ENCODE assay signal across 21 cellular contexts in the genomic region with DNA sequence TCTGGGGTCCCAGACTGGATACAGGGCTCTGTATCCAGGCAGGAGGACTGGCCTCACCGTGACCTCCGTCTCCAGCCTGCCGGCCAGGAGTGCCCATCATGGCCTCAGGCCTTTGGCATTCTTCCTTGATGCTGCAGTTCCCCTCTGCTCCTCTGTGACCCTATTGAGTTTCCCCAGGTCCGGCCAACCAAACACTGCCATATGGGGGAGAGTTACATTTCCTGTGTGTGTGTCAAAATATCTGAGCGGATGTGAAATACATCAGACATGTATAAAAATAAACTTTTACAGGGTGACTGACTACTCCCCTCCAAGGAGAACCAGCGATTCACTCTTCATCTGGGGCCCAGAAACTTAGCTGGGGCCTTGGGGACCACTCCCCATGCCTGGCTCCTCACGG. TPM values are rescaled to one million over a fixed set of nuclear protein-coding genes. Genes with fewer than 3 reads are reported as not detected.
DNase-seq lines count a peak whose midpoint lies in the region; ATAC-seq and TF ChIP-seq lines count a peak whose summit lies in the region.
"Had no signal": no experiment of that assay in that cellular context is flagged by ENCODE, and none has a peak within 500 bp of the region (broad histone marks: within the 10 kb centered on the region; RNA-seq: fewer than 3 reads in every experiment).

No MANE protein-coding gene starts in this region.

- peak overlapping the region; percentile 69 for H3K9ac ChIP-seq in BLaER1

- H4K20me1 ChIP-seq in BLaER1 (no peaks in the 10 kb centered on the region), PC-9 (ENCODE audit: insufficient read depth) (no peaks in the 10 kb centered on the region)

- no peak for TF ChIP-seq CTCF in PC-9 (conservative IDR thresholded peaks at IDR 0.05)
- no peak for TF ChIP-seq CTCF in CD8-positive, alpha-beta T cell (IDR thresholded peaks at IDR 0.05)

- POLR2A ChIA-PET in PC-9 (lab: Charles Lee; ENCODE audit: unreplicated experiment), result interaction anchor here (0.7 kb wide), 1 partner anchor 25 kb away, joined by 3 read pairs; no protein-coding TSS in a partner anchor
- POLR2A ChIA-PET in CD8-positive, alpha-beta T cell (lab: Charles Lee), result no interaction called here

- no peak overlapping the region for H3K4me3 Mint-ChIP-seq in CD8-positive, alpha-beta T cell
- H3K4me3 Mint-ChIP-seq: natural killer cell had no signal

- H3K4me2 ChIP-seq in BLaER1, result peak overlapping the region; percentile 92
- peak overlapping the region; percentile 68 for H3K4me2 ChIP-seq in PC-9

- H3K36me3 Mint-ChIP-seq in CD8-positive, alpha-beta T cell, result no peaks in the 10 kb centered on the region
- H3K36me3 Mint-ChIP-seq: natural killer cell had no signal

- intact Hi-C loops in PC-9 (cut with micrococcal nuclease; ENCODE audit: unreplicated experiment), result loop anchor here (1.0 to 10.0 kb wide), 2 partner anchors 11 to 327 kb away; no protein-coding TSS in a partner anchor
- intact Hi-C loops in CD8-positive, alpha-beta T cell (cut with DNase I, micrococcal nuclease), result no loop called here

- DNase-seq in PC-9 (peak; percentile 48 to 85), hepatic stellate cell (ENCODE audit: low spot score) (peak; percentile 76), H7 (no peak), NCI-H748 treated with DMSO at 0.1 percent for 48 hours (lab: John Stamatoyannopoulos, UW) (no peak), ureter (ENCODE audit: low spot score) (no peak)
- no peak for DNase-seq in CD8-positive, alpha-beta T cell
- DNase-seq: activated CD4-positive, alpha-beta T cell treated with anti-CD3 and anti-CD28 coated beads, Interleukin-2, amount 50 U/mL, for 1 hour; activated T-cell treated with anti-CD3 and anti-CD28 coated beads, Interleukin-2, amount 50 U/mL, for 1 hour; cerebellar nuclear complex; gastrocnemius medialis; natural killer cell; NCI-H187; NCI-H526; stimulated activated CD4-positive, alpha-beta T cell treated with anti-CD3 and anti-CD28 coated beads, Interleukin-2, amount 100 ng/mL, for 48 hours; stimulated activated CD8-positive, alpha-beta memory T cell treated with anti-CD3 and anti-CD28 coated beads, Interleukin-4, amount 100 ng/mL, for 48 hours; T-helper 9 cell had no signal

- no peaks in the 10 kb centered on the region for H3K36me3 ChIP-seq in BLaER1
- H3K36me3 ChIP-seq in PC-9 (ENCODE audit: low read depth), result no peaks in the 10 kb centered on the region
- no peaks in the 10 kb centered on the region for H3K36me3 ChIP-seq in H7 (replicated peaks; ENCODE audit: control insufficient read depth, insufficient read depth, low read length)
- no peaks in the 10 kb centered on the region for H3K36me3 ChIP-seq in CD8-positive, alpha-beta T cell (ENCODE audit: insufficient read depth, low read length)
- H3K36me3 ChIP-seq: gastrocnemius medialis, right atrium auricular region had no signal

- H3K27me3 ChIP-seq in BLaER1, result no peaks in the 10 kb centered on the region
- H3K27me3 ChIP-seq in PC-9 (ENCODE audit: insufficient read depth, low read depth), result no peaks in the 10 kb centered on the region
- no peaks in the 10 kb centered on the region; the same call in 1 of the 2 replicates for H3K27me3 ChIP-seq in H7 (ENCODE audit: control insufficient read depth, insufficient read depth, low read length)
- H3K27me3 ChIP-seq in CD8-positive, alpha-beta T cell (ENCODE audit: insufficient read depth, low read length), result no peaks in the 10 kb centered on the region
- H3K27me3 ChIP-seq: gastrocnemius medialis, right atrium auricular region had no signal

- peak; percentile 40 for ATAC-seq in GM21825 (IDR thresholded peaks at IDR 0.05; ENCODE audit: unreplicated experiment)
- ATAC-seq in CD8-positive, alpha-beta T cell, result no peak
- ATAC-seq: gastrocnemius medialis, HCT116, natural killer cell had no signal

- H3K4me1 ChIP-seq in BLaER1, result peaks cover 86% of the 10 kb centered on the region
- H3K4me1 ChIP-seq in PC-9 (replicated peaks; ENCODE audit: insufficient read depth), result peaks cover 96% of the 10 kb centered on the region
- no peaks in the 10 kb centered on the region for H3K4me1 ChIP-seq in CD8-positive, alpha-beta T cell (ENCODE audit: insufficient read depth, low read length)
- H3K4me1 ChIP-seq: gastrocnemius medialis, right atrium auricular region had no signal

- CTCF ChIA-PET in PC-9 (lab: Charles Lee), result interaction anchor here (0.5 to 1.2 kb wide), 3 partner anchors 14 to 1333 kb away, joined by 3 to 6 read pairs (median 3); no protein-coding TSS in a partner anchor
- CTCF ChIA-PET in CD8-positive, alpha-beta T cell (lab: Charles Lee), result interaction anchor here (1.4 to 7.5 kb wide), 5 partner anchors 8 to 49 kb away, joined by 5 to 55 read pairs (median 5); partner anchors contain the start of gene UBL4B

- no TSS peak for BruUV-seq in PC-9 (replicated peaks; lab: Mats Ljungman, UMichigan)

- H3K27ac ChIP-seq in BLaER1 (peak overlapping the region; percentile 92), PC-9 (peak overlapping the region; percentile 99)
- H3K27ac ChIP-seq in CD8-positive, alpha-beta T cell (ENCODE audit: low read depth, low read length), result no peak overlapping the region
- H3K27ac ChIP-seq: gastrocnemius medialis, right atrium auricular region had no signal

- no peaks in the 10 kb centered on the region for H3K27me3 Mint-ChIP-seq in CD8-positive, alpha-beta T cell (ENCODE audit: low read depth)

- no peaks in the 10 kb centered on the region for H3K9me3 Mint-ChIP-seq in CD8-positive, alpha-beta T cell
- H3K9me3 Mint-ChIP-seq: natural killer cell had no signal

- no peaks in the 10 kb centered on the region for H3K4me1 Mint-ChIP-seq in CD8-positive, alpha-beta T cell (ENCODE audit: low read depth)

- no peaks in the 10 kb centered on the region for H3K9me2 ChIP-seq in PC-9 (ENCODE audit: insufficient read depth)

- no peaks in the 10 kb centered on the region for H3K9me3 ChIP-seq in BLaER1
- H3K9me3 ChIP-seq in PC-9 (ENCODE audit: insufficient read depth, low read depth), result no peaks in the 10 kb centered on the region
- no peaks in the 10 kb centered on the region for H3K9me3 ChIP-seq in CD8-positive, alpha-beta T cell (ENCODE audit: low read length)
- H3K9me3 ChIP-seq: gastrocnemius medialis, right atrium auricular region had no signal

- H3F3A ChIP-seq in PC-9 (ENCODE audit: insufficient read depth, low read depth), result peaks cover 60% of the 10 kb centered on the region

- no peak overlapping the region for H3K27ac Mint-ChIP-seq in CD8-positive, alpha-beta T cell
- H3K27ac Mint-ChIP-seq: natural killer cell had no signal

- peak overlapping the region; percentile 50; the same call in 1 of the 2 replicates for H3K4me3 ChIP-seq in BLaER1
- peak overlapping the region; percentile 22; the same call in 1 of the 2 replicates for H3K4me3 ChIP-seq in PC-9
- no peak overlapping the region for H3K4me3 ChIP-seq in H7 (ENCODE audit: insufficient read depth, low read depth, low read length)
- H3K4me3 ChIP-seq in CD8-positive, alpha-beta T cell (ENCODE audit: low read depth, low read length), result no peak overlapping the region
- H3K4me3 ChIP-seq: gastrocnemius medialis, lung, right atrium auricular region had no signal

- peaks cover 4% of the 10 kb centered on the region for H3K79me2 ChIP-seq in PC-9 (ENCODE audit: low read depth)

- H2AFZ ChIP-seq in PC-9, result peak overlapping the region; percentile 8; the same call in 1 of the 2 replicates

RNA-seq across cellular contexts. Expression of gene UBL4B, which starts 10.2 kb away (rescaled TPM):
- 0.24 and 0.28 TPM in 2 replicates for total RNA-seq in PC-9 (2021)
- total RNA-seq in H7 (2014; rRNA removed; shearing (Covaris generic)), result not detected in 2 replicates
- total RNA-seq in CD8-positive, alpha-beta T cell, result not detected
- not detected for total RNA-seq in ureter
- total RNA-seq: lung, natural killer cell, right atrium auricular region had no signal

RNA-seq across cellular contexts. Expression of gene ALX3, which starts 31.6 kb away (rescaled TPM):
- total RNA-seq in PC-9 (2021) (not detected in 2 replicates), ureter (not detected)
- total RNA-seq in H7 (2014; rRNA removed; shearing (Covaris generic)), result 0.35 TPM in 1 of 2 replicates, not detected in the other
- total RNA-seq in CD8-positive, alpha-beta T cell, result not detected
- total RNA-seq: gastrocnemius medialis, lung, natural killer cell, right atrium auricular region had no signal

RNA-seq across cellular contexts. Expression of gene SLC6A17, which starts 48.2 kb away (rescaled TPM):
- total RNA-seq in PC-9 (2021) (3.2 and 4.5 TPM in 2 replicates), ureter (not detected)
- 0.17 and 0.22 TPM in 2 replicates for total RNA-seq in H7 (2014; rRNA removed; shearing (Covaris generic))
- total RNA-seq in CD8-positive, alpha-beta T cell, result not detected
- total RNA-seq: natural killer cell, right atrium auricular region had no signal

Comparison
In these comparisons a context has a peak if more than half of its experiments do, and no peak if none do; other contexts are left out.
1. H3K4me3 ChIP-seq: peak in BLaER1 (single experiment) and PC-9 (single experiment); none in H7 (single experiment) and CD8-positive, alpha-beta T cell (single experiment).
2. DNase-seq: peak in PC-9 (2 of 2) and hepatic stellate cell (single experiment); none in H7 (single experiment), CD8-positive, alpha-beta T cell (0 of 7), NCI-H748 treated with DMSO at 0.1 percent for 48 hours (single experiment) and ureter (single experiment).